Comparison of ENCODE assay signal across 9 cellular contexts in genomic region chrX:148381603-148382002, GRCh38.
DNase-seq lines count a peak whose midpoint lies in the region; ATAC-seq and TF ChIP-seq lines count a peak whose summit lies in the region.
"Had no signal": no experiment of that assay in that cellular context is flagged by ENCODE, and none has a peak within 500 bp of the region (broad histone marks: within the 10 kb centered on the region; RNA-seq: fewer than 3 reads in every experiment).

No MANE protein-coding gene starts in this region.

- H3K27ac ChIP-seq in BLaER1, result peak overlapping the region; percentile 82
- H3K27ac ChIP-seq in esophagus muscularis mucosa (replicated peaks in 1 of 4), result no peak overlapping the region

- no peaks in the 10 kb centered on the region for H3K27me3 ChIP-seq in BLaER1
- no peaks in the 10 kb centered on the region for H3K27me3 ChIP-seq in esophagus muscularis mucosa

- no peak for DNase-seq in activated T-helper 1 cell treated with anti-CD3 and anti-CD28 coated beads, Interleukin-12 subunit alpha, Interleukin-12 subunit beta, Interleukin-2, Interleukin-4 antibody, amounts not matched to agents 30 ng/mL and 10 ng/mL and 1 ng/mL, durations not matched to agents 14 hours and 24 hours and 36 hours (ENCODE audit: low spot score)
- DNase-seq in cerebellum (ENCODE audit: low spot score) (no peak), DMS 273 treated with DMSO at 0.1 percent for 48 hours (lab: John Stamatoyannopoulos, UW) (no peak), esophagus muscularis mucosa (ENCODE audit: extremely low spot score) (no peak), NCI-H2081 treated with DMSO at 0.1 percent for 48 hours (lab: John Stamatoyannopoulos, UW) (no peak)
- DNase-seq: right cardiac atrium had no signal

- TF ChIP-seq EP300 in esophagus muscularis mucosa (IDR thresholded peaks at IDR 0.05), result no peak

- ATAC-seq in GM19351 (IDR thresholded peaks at IDR 0.05; ENCODE audit: unreplicated experiment), result peak; percentile 20
- peak; percentile 12 for ATAC-seq in HG03097 (IDR thresholded peaks at IDR 0.05; ENCODE audit: low FRiP score, unreplicated experiment)
- ATAC-seq: right cardiac atrium had no signal

- TF ChIP-seq POLR2A in esophagus muscularis mucosa (IDR thresholded peaks at IDR 0.05; ENCODE audit: low read depth), result no peak

- H3K4me3 Mint-ChIP-seq in activated T-helper 1 cell treated with anti-CD3 and anti-CD28 coated beads, Interleukin-12 subunit alpha, Interleukin-12 subunit beta, Interleukin-2, Interleukin-4 antibody, amounts not matched to agents 30 ng/mL and 10 ng/mL and 1 ng/mL, durations not matched to agents 14 hours and 24 hours and 36 hours, result peak overlapping the region; percentile 74

- H3K4me3 ChIP-seq in BLaER1, result peak overlapping the region; percentile 55
- H3K4me3 ChIP-seq in esophagus muscularis mucosa, result no peak overlapping the region

- H3K4me1 ChIP-seq in BLaER1 (peaks cover 38% of the 10 kb centered on the region), esophagus muscularis mucosa (no peaks in the 10 kb centered on the region)

- no peaks in the 10 kb centered on the region for H4K20me1 ChIP-seq in BLaER1

- no peaks in the 10 kb centered on the region for H3K36me3 Mint-ChIP-seq in activated T-helper 1 cell treated with anti-CD3 and anti-CD28 coated beads, Interleukin-12 subunit alpha, Interleukin-12 subunit beta, Interleukin-2, Interleukin-4 antibody, amounts not matched to agents 30 ng/mL and 10 ng/mL and 1 ng/mL, durations not matched to agents 14 hours and 24 hours and 36 hours (ENCODE audit: low read depth)

- H3K9me3 Mint-ChIP-seq in activated T-helper 1 cell treated with anti-CD3 and anti-CD28 coated beads, Interleukin-12 subunit alpha, Interleukin-12 subunit beta, Interleukin-2, Interleukin-4 antibody, amounts not matched to agents 30 ng/mL and 10 ng/mL and 1 ng/mL, durations not matched to agents 14 hours and 24 hours and 36 hours, result no peaks in the 10 kb centered on the region

- peaks cover 39% of the 10 kb centered on the region for H3K9me3 ChIP-seq in BLaER1
- no peaks in the 10 kb centered on the region for H3K9me3 ChIP-seq in esophagus muscularis mucosa

- peaks cover 28% of the 10 kb centered on the region for H3K4me1 Mint-ChIP-seq in activated T-helper 1 cell treated with anti-CD3 and anti-CD28 coated beads, Interleukin-12 subunit alpha, Interleukin-12 subunit beta, Interleukin-2, Interleukin-4 antibody, amounts not matched to agents 30 ng/mL and 10 ng/mL and 1 ng/mL, durations not matched to agents 14 hours and 24 hours and 36 hours (ENCODE audit: low read depth)

- H3K4me2 ChIP-seq in BLaER1, result peak overlapping the region; percentile 91

- 67% methylated on average over 2 of the region's 2 CpGs for WGBS in esophagus muscularis mucosa

- intact Hi-C loops in activated T-helper 1 cell treated with anti-CD3 and anti-CD28 coated beads, Interleukin-12 subunit alpha, Interleukin-12 subunit beta, Interleukin-2, Interleukin-4 antibody, amounts not matched to agents 30 ng/mL and 10 ng/mL and 1 ng/mL, durations not matched to agents 14 hours and 24 hours and 36 hours (cut with micrococcal nuclease), result loop anchor here (1.0 to 10.0 kb wide), 9 partner anchors 71 to 1123 kb away; partner anchors contain the start of genes AFF2, FMR1 and IDS
- intact Hi-C loops in esophagus muscularis mucosa (cut with DNase I), result no loop called here

- H3K36me3 ChIP-seq in BLaER1 (no peaks in the 10 kb centered on the region), esophagus muscularis mucosa (no peaks in the 10 kb centered on the region)

- peak overlapping the region; percentile 55 for H3K9ac ChIP-seq in BLaER1

- peak overlapping the region; percentile 91 for H3K27ac Mint-ChIP-seq in activated T-helper 1 cell treated with anti-CD3 and anti-CD28 coated beads, Interleukin-12 subunit alpha, Interleukin-12 subunit beta, Interleukin-2, Interleukin-4 antibody, amounts not matched to agents 30 ng/mL and 10 ng/mL and 1 ng/mL, durations not matched to agents 14 hours and 24 hours and 36 hours

- no peak for TF ChIP-seq CTCF in esophagus muscularis mucosa (IDR thresholded peaks at IDR 0.05)

- H3K27me3 Mint-ChIP-seq in activated T-helper 1 cell treated with anti-CD3 and anti-CD28 coated beads, Interleukin-12 subunit alpha, Interleukin-12 subunit beta, Interleukin-2, Interleukin-4 antibody, amounts not matched to agents 30 ng/mL and 10 ng/mL and 1 ng/mL, durations not matched to agents 14 hours and 24 hours and 36 hours (ENCODE audit: insufficient read depth), result no peaks in the 10 kb centered on the region
